ENCODE assay signal across 1 cellular context in genomic region chr2:127411609-127412370, GRCh38.
TF ChIP-seq lines count a peak whose summit lies in the region.

No MANE protein-coding gene starts in this region.

TF ChIP-seq in H1, 55 proteins besides CTCF, POLR2A, EP300 and RAD21 (continued from another document):
- no peak for TF ChIP-seq GTF2F1 (IDR thresholded peaks at IDR 0.05; ENCODE audit: borderline replicate concordance, low read depth, low read length)
- TF ChIP-seq HDAC6 (IDR thresholded peaks at IDR 0.05; ENCODE audit: low read depth, low read length) = no peak
- no peak for TF ChIP-seq KDM4A (IDR thresholded peaks at IDR 0.05; ENCODE audit: low read depth, low read length, severe bottlenecking)
